ENCODE assay signal across 1 cellular context in genomic region chr2:200528228-200528627, GRCh38.
TF ChIP-seq lines count a peak whose summit lies in the region.

No MANE protein-coding gene starts in this region.

TF ChIP-seq in K562, 482 proteins besides CTCF, POLR2A, EP300 and RAD21:
- TF ChIP-seq ARID1B (IDR thresholded peaks at IDR 0.05) (no peak), C11orf30 (IDR thresholded peaks at IDR 0.05; ENCODE audit: low read depth) (peak; percentile 37; the same call in 1 of the 2 replicates), TSC22D4 (tag; IDR thresholded peaks at IDR 0.05) (no peak), ZNF316 (IDR thresholded peaks at IDR 0.05) (peak; percentile 68)
- TF ChIP-seq, protein P1, sequence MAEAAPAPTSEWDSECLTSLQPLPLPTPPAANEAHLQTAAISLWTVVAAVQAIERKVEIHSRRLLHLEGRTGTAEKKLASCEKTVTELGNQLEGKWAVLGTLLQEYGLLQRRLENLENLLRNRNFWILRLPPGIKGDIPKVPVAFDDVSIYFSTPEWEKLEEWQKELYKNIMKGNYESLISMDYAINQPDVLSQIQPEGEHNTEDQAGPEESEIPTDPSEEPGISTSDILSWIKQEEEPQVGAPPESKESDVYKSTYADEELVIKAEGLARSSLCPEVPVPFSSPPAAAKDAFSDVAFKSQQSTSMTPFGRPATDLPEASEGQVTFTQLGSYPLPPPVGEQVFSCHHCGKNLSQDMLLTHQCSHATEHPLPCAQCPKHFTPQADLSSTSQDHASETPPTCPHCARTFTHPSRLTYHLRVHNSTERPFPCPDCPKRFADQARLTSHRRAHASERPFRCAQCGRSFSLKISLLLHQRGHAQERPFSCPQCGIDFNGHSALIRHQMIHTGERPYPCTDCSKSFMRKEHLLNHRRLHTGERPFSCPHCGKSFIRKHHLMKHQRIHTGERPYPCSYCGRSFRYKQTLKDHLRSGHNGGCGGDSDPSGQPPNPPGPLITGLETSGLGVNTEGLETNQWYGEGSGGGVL (CRISPR knock-in tag; IDR thresholded peaks at IDR 0.05), result no peak
